26 cellular contexts compared by ENCODE assay signal in the genomic region with DNA sequence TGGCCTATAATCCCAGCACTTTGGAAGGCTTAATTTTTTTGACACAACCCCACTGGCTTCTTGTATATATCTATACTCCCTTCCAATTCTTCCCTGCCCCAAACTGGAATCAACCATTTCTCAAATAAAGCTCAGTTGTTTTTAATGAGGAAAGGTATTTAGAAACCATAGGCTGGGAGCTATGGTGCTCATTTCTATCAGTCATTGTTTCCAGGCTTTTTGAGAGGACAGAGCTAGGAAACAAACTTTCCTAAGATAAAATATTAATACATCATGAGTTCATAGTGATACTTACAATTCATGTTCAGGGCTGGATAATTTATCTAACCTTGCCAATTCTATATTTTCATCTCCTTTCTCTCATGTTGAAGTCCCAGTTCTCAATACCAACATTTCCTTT.
"Had no signal": no experiment of that assay in that cellular context is flagged by ENCODE, and none has a peak within 500 bp of the region (broad histone marks: within the 10 kb centered on the region; RNA-seq: fewer than 3 reads in every experiment).

No MANE protein-coding gene starts in this region.

- H3K4me1 ChIP-seq: colonic mucosa, esophagus squamous epithelium, gastrocnemius medialis, heart right ventricle, left lung, lower lobe of right lung had no signal

- ATAC-seq: esophagus mucosa, gastrocnemius medialis, heart right ventricle, left cardiac atrium, left lung, left ventricle myocardium superior, lower lobe of right lung, mucosa of descending colon had no signal

- H3K36me3 ChIP-seq: colonic mucosa had no signal

- H3K4me3 ChIP-seq: colonic mucosa, esophagus squamous epithelium, gastrocnemius medialis, heart right ventricle, left lung, lower lobe of right lung, mucosa of descending colon had no signal

- H3K4me1 Mint-ChIP-seq: mesothelial cell of epicardium, naive B cell had no signal

- H3K27ac Mint-ChIP-seq: dendritic cell treated with granulocyte-macrophage colony-stimulating factor and Interleukin-4, amounts not matched to agents 40 ng/mL and 50 ng/mL, for 4 days; mesothelial cell of epicardium had no signal

- FAIRE-seq: islet of Langerhans, keratinocyte had no signal

- H3K27ac ChIP-seq: colonic mucosa, epithelial cell of prostate, esophagus squamous epithelium, gastrocnemius medialis, heart right ventricle, left lung, lower lobe of right lung had no signal

- DNase-seq: colonic mucosa; cortex of kidney; effector CD4-positive, alpha-beta T cell; effector memory CD4-positive, alpha-beta T cell; erythroblast; esophagus squamous epithelium; foreskin fibroblast; foreskin melanocyte; gastrocnemius medialis; glutamatergic neuron; head of caudate nucleus; heart right ventricle; hippocampal formation; left cardiac atrium; left lung; left ventricle myocardium superior; lower lobe of right lung; mesenchymal stem cell; mucosa of descending colon; naive B cell had no signal

- H3K27me3 Mint-ChIP-seq: dendritic cell treated with granulocyte-macrophage colony-stimulating factor and Interleukin-4, amounts not matched to agents 40 ng/mL and 50 ng/mL, for 4 days; naive B cell had no signal

- H3K4me3 Mint-ChIP-seq: dendritic cell treated with granulocyte-macrophage colony-stimulating factor and Interleukin-4, amounts not matched to agents 40 ng/mL and 50 ng/mL, for 4 days; mesothelial cell of epicardium; naive B cell had no signal

- H3K27me3 ChIP-seq: colonic mucosa, esophagus squamous epithelium, gastrocnemius medialis, heart right ventricle, left lung had no signal

- H3K9me3 ChIP-seq: colonic mucosa had no signal
